ENCODE assay signal across 8 cellular contexts in genomic region chr12:56156464-56157200, GRCh38. TPM values are rescaled to one million over a fixed set of nuclear protein-coding genes. Genes with fewer than 3 reads are reported as not detected.
DNase-seq lines count a peak whose midpoint lies in the region; ATAC-seq, FAIRE-seq and TF ChIP-seq lines count a peak whose summit lies in the region.
"Not testable (repeated sequence)": the region's sequence is repeated elsewhere in the genome, so short reads cannot be mapped to it uniquely, and the experiment has no call there.

No MANE protein-coding gene starts in this region.

- H2BK5ac ChIP-seq in trophoblast cell (ENCODE audit: low read depth, low read length, poor library complexity) = not testable (repeated sequence)

- intact Hi-C loops in Caco-2 (cut with micrococcal nuclease; ENCODE audit: unreplicated experiment) = loop anchor here (1.0 kb wide), 2 partner anchors 28 to 37 kb away; partner anchors contain the start of gene ESYT1
- intact Hi-C loops in activated B cell treated with CpG ODN at 0.5 μM for 24 hours (cut with micrococcal nuclease); lower lobe of right lung (cut with DNase I): not testable (repeated sequence)
- intact Hi-C loops in GM12878 (cut with micrococcal nuclease; ENCODE audit: unreplicated experiment) = loop anchor here (1.0 kb wide), 1 partner anchor 30 kb away; no protein-coding TSS in a partner anchor

- H2BK120ac ChIP-seq in trophoblast cell (ENCODE audit: insufficient read depth, low read length, poor library complexity) = not testable (repeated sequence)

- H3K36me3 ChIP-seq in Caco-2 (ENCODE audit: control insufficient read depth, insufficient read depth, low read length) = not testable (repeated sequence)
- H3K36me3 ChIP-seq in KMS-11 (ENCODE audit: insufficient read depth) (peaks cover 14% of the 10 kb centered on the region; the same call in 1 of the 2 replicates), GM12878 (ENCODE audit: control insufficient read depth in 2 of 2, insufficient read depth in 2 of 2, low read length in 1 of 2) (peaks cover 14 to 18% of the 10 kb centered on the region in 2 experiments), fibroblast of lung (ENCODE audit: control insufficient read depth, insufficient read depth, low read length) (peaks cover 18% of the 10 kb centered on the region), lower lobe of right lung (peaks cover 23% of the 10 kb centered on the region), trophoblast cell (ENCODE audit: control insufficient read depth in 1 of 2, insufficient read depth in 2 of 2, low read length in 2 of 2) (peaks cover 31 to 41% of the 10 kb centered on the region in 2 experiments), tibial nerve (peaks cover 0 to 23% (median 12%) of the 10 kb centered on the region in 3 donors)

- H3K79me2 ChIP-seq in KMS-11 (ENCODE audit: insufficient read depth, low read depth) (peaks cover 35% of the 10 kb centered on the region), GM12878 (ENCODE audit: control insufficient read depth, insufficient read depth, low read length) (peaks cover 52% of the 10 kb centered on the region), fibroblast of lung (ENCODE audit: control insufficient read depth, insufficient read depth, low read length) (peaks cover 38% of the 10 kb centered on the region), trophoblast cell (ENCODE audit: control insufficient read depth, insufficient read depth, low read length, poor library complexity) (peaks cover 19% of the 10 kb centered on the region)

- RAD21 ChIA-PET in GM12878 (lab: Charles Lee; ENCODE audit: unreplicated experiment) = interaction anchor here (0.9 kb wide), 1 partner anchor 29 kb away, joined by 3 read pairs; the partner anchor contains the start of gene ESYT1

- H4K12ac ChIP-seq in trophoblast cell (ENCODE audit: low read depth, low read length) = not testable (repeated sequence)

- not testable (repeated sequence) for H4K20me1 ChIP-seq in KMS-11 (ENCODE audit: insufficient read depth); GM12878 (ENCODE audit: control insufficient read depth, insufficient read depth); fibroblast of lung (ENCODE audit: control insufficient read depth, extremely low read depth, insufficient read depth, low read length)

- not testable (repeated sequence) for TF ChIP-seq EP300 in GM12878 (IDR thresholded peaks at IDR 0.05; ENCODE audit: borderline replicate concordance in 1 of 2, control insufficient read depth in 1 of 2, low read depth in 2 of 2, low read length in 2 of 2); tibial nerve (IDR thresholded peaks at IDR 0.05)

- H3K4me1 Mint-ChIP-seq in Caco-2 (ENCODE audit: low read depth, unreplicated experiment) (peaks cover 34% of the 10 kb centered on the region), activated B cell treated with CpG ODN at 0.5 μM for 24 hours (peaks cover 60% of the 10 kb centered on the region)

- not testable (repeated sequence) for TF ChIP-seq CTCF in Caco-2 (IDR thresholded peaks at IDR 0.05; ENCODE audit: insufficient read depth in 1 of 2, low read depth in 1 of 2, low read length in 1 of 2, severe bottlenecking in 1 of 2, unreplicated experiment in 1 of 2); KMS-11 (conservative IDR thresholded peaks at IDR 0.05; ENCODE audit: low read depth, low read length); activated B cell treated with CpG ODN at 0.5 μM for 24 hours (IDR thresholded peaks at IDR 0.05); GM12878 (IDR thresholded peaks at IDR 0.05 in 2 of 3, conservative IDR thresholded peaks at IDR 0.05 in 1 of 3; ENCODE audit: control insufficient read depth in 2 of 3, extremely low read depth in 1 of 3, insufficient read depth in 1 of 3, low read depth in 3 of 3, low read length in 3 of 3); fibroblast of lung (conservative IDR thresholded peaks at IDR 0.05 in 1 of 2, IDR thresholded peaks at IDR 0.05 in 1 of 2; ENCODE audit: low read depth in 1 of 2, low read length in 2 of 2); lower lobe of right lung (IDR thresholded peaks at IDR 0.05); tibial nerve (IDR thresholded peaks at IDR 0.05)

- not testable (repeated sequence) for H4K8ac ChIP-seq in trophoblast cell (ENCODE audit: low read depth, low read length)

- not testable (repeated sequence) for TF ChIP-seq POLR2A in GM12878 (IDR thresholded peaks at IDR 0.05; ENCODE audit: low read depth, low read length); tibial nerve (IDR thresholded peaks at IDR 0.05)

- not testable (repeated sequence) for H3K9ac ChIP-seq in KMS-11; fibroblast of lung (ENCODE audit: insufficient read depth, low read length); trophoblast cell (ENCODE audit: low read length)
- H3K9ac ChIP-seq in GM12878 (ENCODE audit: control insufficient read depth, insufficient read depth, low read length) = peak overlapping the region; percentile 81; the same call in 1 of the 2 replicates

- POLR2A ChIA-PET in Caco-2 (lab: Charles Lee) = interaction anchor here (1.0 kb wide), 1 partner anchor 29 kb away, joined by 8 read pairs; the partner anchor contains the start of gene ESYT1
- POLR2A ChIA-PET in activated B cell treated with CpG ODN at 0.5 μM for 24 hours (lab: Charles Lee) = interaction anchor here (0.5 to 4.3 kb wide), 14 partner anchors 14 to 1457 kb away, joined by 3 to 67 read pairs (median 4); partner anchors contain the start of genes ESYT1, NACA, RNF41 and RPL41
- POLR2A ChIA-PET in GM12878 (lab: Charles Lee) = interaction anchor here (0.6 to 1.0 kb wide), 6 partner anchors 26 to 447 kb away, joined by 3 to 7 read pairs (median 4); partner anchors contain the start of gene RNF41

- H3K4me3 ChIP-seq in Caco-2 (ENCODE audit: low read depth, low read length) (peak overlapping the region; percentile 51), GM12878 (peak overlapping the region; percentile 87), fibroblast of lung (replicated peaks in 1 of 4; ENCODE audit: control extremely low read depth in 1 of 4, insufficient read depth in 1 of 4, low read depth in 3 of 4, low read length in 4 of 4) (peak overlapping the region in 3 of 4 experiments; percentile 55 to 67 (median 58)), lower lobe of right lung (peak overlapping the region; percentile 88), tibial nerve (peak overlapping the region; percentile 69 to 94 (median 89))
- not testable (repeated sequence) for H3K4me3 ChIP-seq in KMS-11 (IDR thresholded peaks at IDR 0.05; ENCODE audit: insufficient read depth, low read depth, low read length); trophoblast cell (ENCODE audit: low read depth, low read length)

- not testable (repeated sequence) for H3K27me3 ChIP-seq in Caco-2 (replicated peaks; ENCODE audit: control insufficient read depth, insufficient read depth, low read length); KMS-11 (ENCODE audit: insufficient read depth, low read depth); GM12878 (replicated peaks in 1 of 2; ENCODE audit: control insufficient read depth in 2 of 2, insufficient read depth in 2 of 2, low read length in 1 of 2); fibroblast of lung (ENCODE audit: control insufficient read depth, insufficient read depth, low read length); lower lobe of right lung (ENCODE audit: low read depth); trophoblast cell (ENCODE audit: insufficient read depth, low read length); tibial nerve

- not testable (repeated sequence) for BruUV-seq in Caco-2 (replicated peaks; lab: Mats Ljungman, UMichigan); GM12878 (replicated peaks; lab: Mats Ljungman, UMichigan)

- not testable (repeated sequence) for H3K9me3 Mint-ChIP-seq in Caco-2 (ENCODE audit: unreplicated experiment); activated B cell treated with CpG ODN at 0.5 μM for 24 hours

- H3K4ac ChIP-seq in trophoblast cell (ENCODE audit: low read depth, low read length) = not testable (repeated sequence)

- H3K4me1 ChIP-seq in Caco-2 (peaks cover 22% of the 10 kb centered on the region), KMS-11 (ENCODE audit: low read depth, poor library complexity, severe bottlenecking) (peaks cover 54% of the 10 kb centered on the region), GM12878 (ENCODE audit: control insufficient read depth, insufficient read depth, low read length) (peaks cover 27% of the 10 kb centered on the region), fibroblast of lung (ENCODE audit: control insufficient read depth, extremely low read depth, insufficient read depth, low read length) (peaks cover 21% of the 10 kb centered on the region), lower lobe of right lung (peaks cover 43% of the 10 kb centered on the region), trophoblast cell (ENCODE audit: control insufficient read depth in 1 of 2, insufficient read depth in 2 of 2, low read length in 2 of 2) (peaks cover 33% of the 10 kb centered on the region in 2 experiments), tibial nerve (peaks cover 0 to 56% (median 31%) of the 10 kb centered on the region in 4 donors)

- H3K9me3 ChIP-seq in Caco-2; GM12878 (replicated peaks; ENCODE audit: control insufficient read depth, insufficient read depth, low read length); fibroblast of lung (ENCODE audit: control insufficient read depth, insufficient read depth, low read depth, low read length); lower lobe of right lung; trophoblast cell (ENCODE audit: insufficient read depth, low read depth, low read length); tibial nerve: not testable (repeated sequence)

- CTCF ChIA-PET in Caco-2 (lab: Charles Lee) (interaction anchor here (0.8 to 1.4 kb wide), 3 partner anchors 29 to 37 kb away, joined by 3 to 4 read pairs (median 4); partner anchors contain the start of gene ESYT1), GM12878 (lab: Yijun Ruan, JAX) (interaction anchor here (0.7 to 3.6 kb wide), 6 partner anchors 28 to 112 kb away, joined by 3 to 11 read pairs (median 4); partner anchors contain the start of genes ESYT1, PA2G4, SMARCC2 and ZC3H10)
- CTCF ChIA-PET in activated B cell treated with CpG ODN at 0.5 μM for 24 hours (lab: Charles Lee) = not testable (repeated sequence)

- H2AK5ac ChIP-seq in trophoblast cell (ENCODE audit: low read length) = not testable (repeated sequence)

- not testable (repeated sequence) for H4K91ac ChIP-seq in trophoblast cell (ENCODE audit: low read depth, low read length)

- SMC1A ChIA-PET in GM12878 (lab: Charles Lee; ENCODE audit: uncharacterized antibody, unreplicated experiment) = interaction anchor here (0.7 kb wide), 1 partner anchor 126 kb away, joined by 3 read pairs; no protein-coding TSS in a partner anchor

- H3K27ac Mint-ChIP-seq in Caco-2 (ENCODE audit: unreplicated experiment) = peak overlapping the region; percentile 88
- H3K27ac Mint-ChIP-seq in activated B cell treated with CpG ODN at 0.5 μM for 24 hours = peak overlapping the region; percentile 95

- H2BK12ac ChIP-seq in trophoblast cell (ENCODE audit: low read length) = not testable (repeated sequence)

- WGBS in GM12878 (ENCODE audit: insufficient coverage, insufficient replicate concordance, low lambda C conversion rate, missing lambda C conversion rate) = 83% methylated on average over 21 of the region's 21 CpGs
- WGBS in trophoblast cell (ENCODE audit: extremely low coverage, insufficient coverage, insufficient read length) = no CpG with 5 or more reads among the region's 21 CpGs
- 91 to 95% methylated on average over 21 of the region's 21 CpGs for WGBS in tibial nerve, 2 donors

- peak overlapping the region; percentile 86 for H3K4me2 ChIP-seq in KMS-11
- peak overlapping the region; percentile 91 for H3K4me2 ChIP-seq in GM12878 (ENCODE audit: control insufficient read depth, insufficient read depth)
- peak overlapping the region; percentile 88 for H3K4me2 ChIP-seq in fibroblast of lung (ENCODE audit: extremely low read depth, insufficient read depth, low read length)
- H3K4me2 ChIP-seq in trophoblast cell (ENCODE audit: low read length) = peak overlapping the region; percentile 71

- H3K18ac ChIP-seq in trophoblast cell (ENCODE audit: low read length) = not testable (repeated sequence)

- H3K36me3 Mint-ChIP-seq in Caco-2 (ENCODE audit: insufficient read depth, unreplicated experiment) = peaks cover 68% of the 10 kb centered on the region
- H3K36me3 Mint-ChIP-seq in activated B cell treated with CpG ODN at 0.5 μM for 24 hours (ENCODE audit: low read depth) = peaks cover 55% of the 10 kb centered on the region

- H3K14ac ChIP-seq in trophoblast cell (ENCODE audit: low read length) = not testable (repeated sequence)

- not testable (repeated sequence) for H3K23ac ChIP-seq in trophoblast cell (ENCODE audit: low read length)

- not testable (repeated sequence) for H2AFZ ChIP-seq in KMS-11 (ENCODE audit: low read depth); GM12878 (ENCODE audit: control insufficient read depth, low read depth, low read length); fibroblast of lung (ENCODE audit: low read length); trophoblast cell (ENCODE audit: insufficient read depth, low read length, poor library complexity)

- H3K79me1 ChIP-seq in trophoblast cell (ENCODE audit: low read length) = peaks cover 24% of the 10 kb centered on the region

- H3K27ac ChIP-seq in KMS-11 = peak overlapping the region; percentile 66; the same call in 1 of the 2 replicates
- peak overlapping the region; percentile 85 for H3K27ac ChIP-seq in GM12878 (ENCODE audit: control insufficient read depth, insufficient read depth)
- H3K27ac ChIP-seq in fibroblast of lung (ENCODE audit: insufficient read depth, low read length) = peak overlapping the region; percentile 73
- H3K27ac ChIP-seq in lower lobe of right lung = peak overlapping the region; percentile 96
- peak overlapping the region; percentile 67 for H3K27ac ChIP-seq in trophoblast cell (ENCODE audit: low read depth, low read length)
- H3K27ac ChIP-seq in tibial nerve = peak overlapping the region; percentile 96 to 98 (median 98)

- not testable (repeated sequence) for H3K27me3 Mint-ChIP-seq in Caco-2 (ENCODE audit: insufficient read depth, unreplicated experiment); activated B cell treated with CpG ODN at 0.5 μM for 24 hours

- TF ChIP-seq RAD21 in GM12878 (IDR thresholded peaks at IDR 0.05; ENCODE audit: insufficient read depth, low read depth, low read length) = not testable (repeated sequence)

- peak overlapping the region; percentile 79 for H3K4me3 Mint-ChIP-seq in Caco-2 (ENCODE audit: unreplicated experiment)
- H3K4me3 Mint-ChIP-seq in activated B cell treated with CpG ODN at 0.5 μM for 24 hours = peak overlapping the region; percentile 94

- ATAC-seq in activated B cell treated with CpG ODN at 0.5 μM for 24 hours (ENCODE audit: low read depth); GM12878; lower lobe of right lung: not testable (repeated sequence)

- DNase-seq in Caco-2; activated B cell treated with CpG ODN at 0.5 μM for 24 hours; GM12878 (ENCODE audit: low read depth, low spot score); lower lobe of right lung; trophoblast cell; tibial nerve (ENCODE audit: low spot score in 2 of 2): not testable (repeated sequence)
- peak in 1 of 2 donors; percentile 47 for DNase-seq in fibroblast of lung (ENCODE audit: low read depth in 2 of 2)

- FAIRE-seq in GM12878 (lab: Jason Lieb, UNC) = not testable (repeated sequence)

- in situ Hi-C loops in GM12878 (cut with MboI) = not testable (repeated sequence)

RNA-seq across cellular contexts. Expression of gene MYL6, which starts 1.5 kb away (rescaled TPM):
- total RNA-seq in Caco-2 (2022) (960 and 1,174 TPM in 2 replicates), activated B cell treated with CpG ODN at 0.5 μM for 24 hours (921 and 1,059 TPM in 2 replicates), GM12878 (2014; rRNA removed) (1,128 and 1,250 TPM in 2 replicates), GM12878 (2014; rRNA removed; fragmentation: Illumina TruSeq; extraction: Trizol) (1,571 and 1,613 TPM in 2 replicates), GM12878 (2021) (1,000 and 1,003 TPM in 2 replicates), fibroblast of lung (1,163 and 1,517 TPM in 2 replicates), lower lobe of right lung (1,292 TPM), tibial nerve (1,000 to 10,000 TPM; 1,194 to 1,879 (median 1,515) TPM)
- total RNA-seq in GM12878 (2013; cell fraction: nucleolus; rRNA removed) = 108 and 118 TPM in 2 replicates
- 1,713 TPM for polyA plus RNA-seq in GM12878 (2011; ENCODE audit: low read depth)
- polyA plus RNA-seq in GM12878 (2011; rRNA removed) (2,085 and 2,088 TPM in 2 replicates), GM12878 (2014; fragmentation: Illumina TruSeq; extraction: Trizol) (1,228 and 1,402 TPM in 2 replicates), GM12878 (2014; fragmentation: Nextera tagmentation; extraction: Ambion mirVana) (1,000 to 10,000 TPM; 3,206 to 4,116 TPM), GM12878 (2014; rRNA removed) (1,169 and 1,187 TPM in 2 replicates), GM12878 (2016; fragmentation: Nextera tagmentation; extraction: Ambion mirVana) (1,000 to 10,000 TPM; 2,172 to 2,412 TPM), fibroblast of lung (6,238 and 7,941 TPM in 2 replicates)
- polyA plus RNA-seq in GM12878 (2011; cell fraction: cytosol; rRNA removed) = 1,611 and 1,625 TPM in 2 replicates
- 932 and 1,124 TPM in 2 replicates for polyA plus RNA-seq in GM12878 (2011; cell fraction: nucleus; rRNA removed)
- polyA plus RNA-seq in GM12878 (2012) = 940 and 1,094 TPM in 2 replicates
- 355 and 360 TPM in 2 replicates for polyA minus RNA-seq in GM12878 (2011; rRNA and poly(A)+ RNA removed)
- polyA minus RNA-seq in GM12878 (2011; cell fraction: cytosol; rRNA and poly(A)+ RNA removed) = 115 and 135 TPM in 2 replicates
- polyA minus RNA-seq in GM12878 (2011; cell fraction: nucleus; rRNA and poly(A)+ RNA removed) = 233 and 287 TPM in 2 replicates
- 4,582 and 6,828 TPM in 2 replicates for polyA plus RNA-seq in fibroblast of lung (2012)
- polyA minus RNA-seq in fibroblast of lung (ENCODE audit: low replicate concordance) = 818 and 1,187 TPM in 2 replicates
- polyA plus RNA-seq in trophoblast cell (2013) = 2,027 and 2,059 TPM in 2 replicates

RNA-seq across cellular contexts. Expression of gene MYL6B, which starts 4.2 kb away (rescaled TPM):
- total RNA-seq in Caco-2 (2022) = 40.5 and 44.8 TPM in 2 replicates
- 25.2 and 36.2 TPM in 2 replicates for total RNA-seq in activated B cell treated with CpG ODN at 0.5 μM for 24 hours
- 27.5 and 28.3 TPM in 2 replicates for total RNA-seq in GM12878 (2013; cell fraction: nucleolus; rRNA removed)
- 79.1 and 83.8 TPM in 2 replicates for total RNA-seq in GM12878 (2014; rRNA removed)
- total RNA-seq in GM12878 (2014; rRNA removed; fragmentation: Illumina TruSeq; extraction: Trizol) = 100 and 119 TPM in 2 replicates
- 110 and 117 TPM in 2 replicates for total RNA-seq in GM12878 (2021)
- 38.7 TPM for polyA plus RNA-seq in GM12878 (2011; ENCODE audit: low read depth)
- 62.6 and 88.4 TPM in 2 replicates for polyA plus RNA-seq in GM12878 (2011; rRNA removed)
- polyA plus RNA-seq in GM12878 (2011; cell fraction: cytosol; rRNA removed) = 89.5 and 115 TPM in 2 replicates
- polyA plus RNA-seq in GM12878 (2011; cell fraction: nucleus; rRNA removed) = 58.6 and 60.8 TPM in 2 replicates
- polyA plus RNA-seq in GM12878 (2012) = 86.7 and 121 TPM in 2 replicates
- 24.0 and 75.5 TPM in 2 replicates for polyA plus RNA-seq in GM12878 (2014; fragmentation: Illumina TruSeq; extraction: Trizol)
- 100 to 1,000 TPM; 117 to 153 TPM for polyA plus RNA-seq in GM12878 (2014; fragmentation: Nextera tagmentation; extraction: Ambion mirVana)
- polyA plus RNA-seq in GM12878 (2014; rRNA removed) = 108 and 118 TPM in 2 replicates
- polyA plus RNA-seq in GM12878 (2016; fragmentation: Nextera tagmentation; extraction: Ambion mirVana) = 100 to 1,000 TPM; 109 to 131 TPM
- polyA minus RNA-seq in GM12878 (2011; rRNA and poly(A)+ RNA removed) = 37.7 and 41.9 TPM in 2 replicates
- 12.2 and 14.5 TPM in 2 replicates for polyA minus RNA-seq in GM12878 (2011; cell fraction: cytosol; rRNA and poly(A)+ RNA removed)
- 10.8 and 14.4 TPM in 2 replicates for polyA minus RNA-seq in GM12878 (2011; cell fraction: nucleus; rRNA and poly(A)+ RNA removed)
- 71.7 and 98.6 TPM in 2 replicates for total RNA-seq in fibroblast of lung
- 87.7 and 99.1 TPM in 2 replicates for polyA plus RNA-seq in fibroblast of lung
- 163 and 171 TPM in 2 replicates for polyA plus RNA-seq in fibroblast of lung (2012)
- polyA minus RNA-seq in fibroblast of lung (ENCODE audit: low replicate concordance) = 40.3 and 69.5 TPM in 2 replicates
- total RNA-seq in lower lobe of right lung = 21.4 TPM
- polyA plus RNA-seq in trophoblast cell (2013) = 91.8 and 91.9 TPM in 2 replicates
- total RNA-seq in tibial nerve = 10 to 100 TPM; 43.5 to 80.4 (median 59.1) TPM

RNA-seq across cellular contexts. Expression of gene ESYT1, which starts 28.6 kb away (rescaled TPM):
- 70.4 and 79.0 TPM in 2 replicates for total RNA-seq in Caco-2 (2022)
- total RNA-seq in activated B cell treated with CpG ODN at 0.5 μM for 24 hours = 120 and 137 TPM in 2 replicates
- total RNA-seq in GM12878 (2013; cell fraction: nucleolus; rRNA removed) = 75.5 and 88.1 TPM in 2 replicates
- 86.6 and 105 TPM in 2 replicates for total RNA-seq in GM12878 (2014; rRNA removed)
- 47.5 and 49.9 TPM in 2 replicates for total RNA-seq in GM12878 (2014; rRNA removed; fragmentation: Illumina TruSeq; extraction: Trizol)
- 84.1 and 92.9 TPM in 2 replicates for total RNA-seq in GM12878 (2021)
- 45.0 TPM for polyA plus RNA-seq in GM12878 (2011; ENCODE audit: low read depth)
- 35.8 and 84.4 TPM in 2 replicates for polyA plus RNA-seq in GM12878 (2011; rRNA removed)
- 74.3 and 108 TPM in 2 replicates for polyA plus RNA-seq in GM12878 (2011; cell fraction: cytosol; rRNA removed)
- 130 and 135 TPM in 2 replicates for polyA plus RNA-seq in GM12878 (2011; cell fraction: nucleus; rRNA removed)
- 45.5 and 54.9 TPM in 2 replicates for polyA plus RNA-seq in GM12878 (2012)
- 61.3 and 120 TPM in 2 replicates for polyA plus RNA-seq in GM12878 (2014; fragmentation: Illumina TruSeq; extraction: Trizol)
- polyA plus RNA-seq in GM12878 (2014; fragmentation: Nextera tagmentation; extraction: Ambion mirVana) = 10 to 100 TPM; 55.6 to 57.9 TPM
- 58.2 and 70.6 TPM in 2 replicates for polyA plus RNA-seq in GM12878 (2014; rRNA removed)
- polyA plus RNA-seq in GM12878 (2016; fragmentation: Nextera tagmentation; extraction: Ambion mirVana) = 10 to 100 TPM; 89.7 to 96.6 TPM
- 94.9 and 103 TPM in 2 replicates for polyA minus RNA-seq in GM12878 (2011; rRNA and poly(A)+ RNA removed)
- 52.5 and 60.8 TPM in 2 replicates for polyA minus RNA-seq in GM12878 (2011; cell fraction: cytosol; rRNA and poly(A)+ RNA removed)
- polyA minus RNA-seq in GM12878 (2011; cell fraction: nucleus; rRNA and poly(A)+ RNA removed) = 45.0 and 55.4 TPM in 2 replicates
- 261 and 446 TPM in 2 replicates for total RNA-seq in fibroblast of lung
- 182 and 260 TPM in 2 replicates for polyA plus RNA-seq in fibroblast of lung
- polyA plus RNA-seq in fibroblast of lung (2012) = 135 and 167 TPM in 2 replicates
- 837 and 884 TPM in 2 replicates for polyA minus RNA-seq in fibroblast of lung (ENCODE audit: low replicate concordance)
- 114 TPM for total RNA-seq in lower lobe of right lung
- polyA plus RNA-seq in trophoblast cell (2013) = 56.2 and 64.3 TPM in 2 replicates
- 100 to 1,000 TPM in 3 of 4 donors, 10 to 100 TPM in 1; 91.2 to 235 (median 210) TPM for total RNA-seq in tibial nerve

RNA-seq across cellular contexts. Expression of gene SMARCC2, which starts 32.7 kb away (rescaled TPM):
- total RNA-seq in Caco-2 (2022) (89.1 and 94.8 TPM in 2 replicates), activated B cell treated with CpG ODN at 0.5 μM for 24 hours (109 and 136 TPM in 2 replicates), GM12878 (2014; rRNA removed) (24.9 and 25.2 TPM in 2 replicates), GM12878 (2014; rRNA removed; fragmentation: Illumina TruSeq; extraction: Trizol) (26.6 and 31.8 TPM in 2 replicates), GM12878 (2021) (67.1 and 68.6 TPM in 2 replicates), fibroblast of lung (55.5 and 70.8 TPM in 2 replicates), lower lobe of right lung (115 TPM), tibial nerve (100 to 1,000 TPM; 104 to 139 (median 117) TPM)
- 135 and 138 TPM in 2 replicates for total RNA-seq in GM12878 (2013; cell fraction: nucleolus; rRNA removed)
- polyA plus RNA-seq in GM12878 (2011; ENCODE audit: low read depth) = 22.4 TPM
- polyA plus RNA-seq in GM12878 (2011; rRNA removed) (50.2 and 52.9 TPM in 2 replicates), GM12878 (2014; fragmentation: Illumina TruSeq; extraction: Trizol) (59.6 and 61.1 TPM in 2 replicates), GM12878 (2014; fragmentation: Nextera tagmentation; extraction: Ambion mirVana) (10 to 100 TPM; 13.6 to 27.8 TPM), GM12878 (2014; rRNA removed) (31.7 and 38.3 TPM in 2 replicates), GM12878 (2016; fragmentation: Nextera tagmentation; extraction: Ambion mirVana) (10 to 100 TPM; 60.8 to 71.2 TPM), fibroblast of lung (60.2 and 69.6 TPM in 2 replicates)
- polyA plus RNA-seq in GM12878 (2011; cell fraction: cytosol; rRNA removed) = 29.4 and 31.0 TPM in 2 replicates
- 128 and 170 TPM in 2 replicates for polyA plus RNA-seq in GM12878 (2011; cell fraction: nucleus; rRNA removed)
- polyA plus RNA-seq in GM12878 (2012) = 37.4 and 47.8 TPM in 2 replicates
- 74.8 and 88.5 TPM in 2 replicates for polyA minus RNA-seq in GM12878 (2011; rRNA and poly(A)+ RNA removed)
- 34.7 and 45.2 TPM in 2 replicates for polyA minus RNA-seq in GM12878 (2011; cell fraction: cytosol; rRNA and poly(A)+ RNA removed)
- polyA minus RNA-seq in GM12878 (2011; cell fraction: nucleus; rRNA and poly(A)+ RNA removed) = 76.6 and 115 TPM in 2 replicates
- 49.2 and 50.4 TPM in 2 replicates for polyA plus RNA-seq in fibroblast of lung (2012)
- polyA minus RNA-seq in fibroblast of lung (ENCODE audit: low replicate concordance) = 64.1 and 69.7 TPM in 2 replicates
- 34.7 and 35.1 TPM in 2 replicates for polyA plus RNA-seq in trophoblast cell (2013)

RNA-seq across cellular contexts. Expression of gene ZC3H10, which starts 38.6 kb away (rescaled TPM):
- total RNA-seq in Caco-2 (2022) (3.5 and 4.4 TPM in 2 replicates), activated B cell treated with CpG ODN at 0.5 μM for 24 hours (15.4 and 17.1 TPM in 2 replicates), GM12878 (2014; rRNA removed) (4.2 and 4.4 TPM in 2 replicates), GM12878 (2014; rRNA removed; fragmentation: Illumina TruSeq; extraction: Trizol) (4.3 TPM in 2 replicates), GM12878 (2021) (6.4 and 7.0 TPM in 2 replicates), fibroblast of lung (5.6 and 7.2 TPM in 2 replicates), lower lobe of right lung (12.5 TPM), tibial nerve (1 to 10 TPM; 2.9 to 5.1 (median 4.8) TPM)
- total RNA-seq in GM12878 (2013; cell fraction: nucleolus; rRNA removed) = 17.6 and 18.6 TPM in 2 replicates
- 0.56 TPM for polyA plus RNA-seq in GM12878 (2011; ENCODE audit: low read depth)
- polyA plus RNA-seq in GM12878 (2011; rRNA removed) (1.3 and 1.8 TPM in 2 replicates), GM12878 (2014; fragmentation: Illumina TruSeq; extraction: Trizol) (1.8 and 2.6 TPM in 2 replicates), GM12878 (2014; fragmentation: Nextera tagmentation; extraction: Ambion mirVana) (under 1 TPM; 0.56 to 0.75 TPM), GM12878 (2014; rRNA removed) (3.2 and 4.0 TPM in 2 replicates), GM12878 (2016; fragmentation: Nextera tagmentation; extraction: Ambion mirVana) (1 to 10 TPM; 3.3 to 4.2 TPM), fibroblast of lung (1.8 and 1.9 TPM in 2 replicates)
- polyA plus RNA-seq in GM12878 (2011; cell fraction: cytosol; rRNA removed) = 1.3 and 1.7 TPM in 2 replicates
- 4.7 and 5.0 TPM in 2 replicates for polyA plus RNA-seq in GM12878 (2011; cell fraction: nucleus; rRNA removed)
- polyA plus RNA-seq in GM12878 (2012) = 0.89 and 1.4 TPM in 2 replicates
- 11.3 and 12.2 TPM in 2 replicates for polyA minus RNA-seq in GM12878 (2011; rRNA and poly(A)+ RNA removed)
- 2.3 and 2.7 TPM in 2 replicates for polyA minus RNA-seq in GM12878 (2011; cell fraction: cytosol; rRNA and poly(A)+ RNA removed)
- polyA minus RNA-seq in GM12878 (2011; cell fraction: nucleus; rRNA and poly(A)+ RNA removed) = 19.3 and 28.1 TPM in 2 replicates
- polyA plus RNA-seq in fibroblast of lung (2012) = 1.9 and 3.5 TPM in 2 replicates
- 2.9 and 4.0 TPM in 2 replicates for polyA minus RNA-seq in fibroblast of lung (ENCODE audit: low replicate concordance)
- polyA plus RNA-seq in trophoblast cell (2013) = 2.0 TPM in 2 replicates
